Comparison of ENCODE assay signal across 1 cellular context in the genomic region with DNA sequence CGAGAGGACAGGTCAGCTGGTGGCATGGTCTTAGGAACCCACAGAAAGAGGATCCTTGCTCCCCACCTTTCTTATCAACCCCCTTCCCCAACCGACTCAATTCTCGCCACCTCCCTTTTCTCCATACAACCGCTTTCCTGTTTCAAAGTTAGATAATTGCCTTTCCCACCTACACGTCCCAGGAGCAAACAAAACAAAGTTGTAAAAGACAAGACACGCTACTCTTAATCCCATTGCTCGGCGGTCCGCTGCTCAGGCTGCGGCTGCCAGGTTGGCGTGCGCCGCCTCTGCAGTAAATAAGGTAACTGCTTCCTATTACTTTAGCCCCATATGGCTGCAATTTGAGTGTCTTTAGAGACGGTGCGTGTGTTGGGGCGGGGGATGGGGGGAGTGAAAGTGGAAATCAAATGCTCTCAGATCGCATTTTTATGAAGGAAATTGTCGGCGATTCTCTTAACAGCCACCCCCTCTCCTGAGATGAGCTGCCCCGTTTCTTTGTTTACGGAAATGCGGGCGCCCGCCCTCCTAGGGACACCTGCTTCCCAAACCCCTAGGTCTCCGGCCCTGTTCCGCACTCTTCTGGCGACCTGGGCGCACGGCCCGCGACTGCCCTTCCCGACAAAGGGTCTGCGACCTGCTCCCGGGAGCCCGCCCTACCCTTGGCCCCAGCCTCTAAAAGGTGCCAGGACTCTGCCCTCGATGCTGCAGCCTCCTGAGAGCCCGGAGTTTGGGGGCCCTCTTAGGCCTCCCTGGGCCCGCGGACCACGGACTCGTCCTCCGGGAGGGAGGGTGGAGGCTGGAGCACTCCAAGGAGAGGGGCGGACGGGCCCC.
TF ChIP-seq lines count a peak whose summit lies in the region.

No MANE protein-coding gene starts in this region.

TF ChIP-seq in HepG2, 621 proteins besides CTCF, POLR2A, EP300 and RAD21 (continued from another document and continues in another):
- TF ChIP-seq KDM1A (CRISPR knock-in tag; IDR thresholded peaks at IDR 0.05) (no peak), ZNF749 (CRISPR knock-in tag; IDR thresholded peaks at IDR 0.05; ENCODE audit: borderline replicate concordance) (no peak), ARHGAP35 (CRISPR knock-in tag; IDR thresholded peaks at IDR 0.05; ENCODE audit: borderline replicate concordance) (no peak), HMG20A (CRISPR knock-in tag; IDR thresholded peaks at IDR 0.05; ENCODE audit: borderline replicate concordance) (no peak), ZNF572 (CRISPR knock-in tag; IDR thresholded peaks at IDR 0.05) (peak; percentile 47; the same call in 1 of the 2 replicates), NCOR1 (IDR thresholded peaks at IDR 0.05; ENCODE audit: borderline replicate concordance, low read length) (no peak), HBP1 (CRISPR knock-in tag; IDR thresholded peaks at IDR 0.05; ENCODE audit: low read depth) (no peak), TBP (CRISPR knock-in tag; IDR thresholded peaks at IDR 0.05) (no peak), GATAD2A (CRISPR knock-in tag; IDR thresholded peaks at IDR 0.05) (no peak), TARDBP (CRISPR knock-in tag; IDR thresholded peaks at IDR 0.05) (no peak), CREB3 (CRISPR knock-in tag; IDR thresholded peaks at IDR 0.05) (no peak), PBX2 (CRISPR knock-in tag; IDR thresholded peaks at IDR 0.05) (no peak), KAT7 (CRISPR knock-in tag; IDR thresholded peaks at IDR 0.05; ENCODE audit: borderline replicate concordance) (no peak), MATR3 (CRISPR knock-in tag; IDR thresholded peaks at IDR 0.05) (no peak), JDP2 (CRISPR knock-in tag; IDR thresholded peaks at IDR 0.05; ENCODE audit: borderline replicate concordance) (no peak), ZNF800 (CRISPR knock-in tag; IDR thresholded peaks at IDR 0.05) (peak; percentile 93; the same call in 1 of the 2 replicates), SALL1 (CRISPR knock-in tag; IDR thresholded peaks at IDR 0.05) (peak; percentile 10; the same call in 1 of the 2 replicates), MTA3 (CRISPR knock-in tag; IDR thresholded peaks at IDR 0.05) (no peak), SPEN (CRISPR knock-in tag; IDR thresholded peaks at IDR 0.05; ENCODE audit: low read depth) (no peak), ZSCAN22 (CRISPR knock-in tag; IDR thresholded peaks at IDR 0.05) (no peak), AGO1 (IDR thresholded peaks at IDR 0.05; ENCODE audit: low read depth, low read length, poor library complexity, severe bottlenecking) (peak; percentile 72), MYC (CRISPR knock-in tag; IDR thresholded peaks at IDR 0.05; ENCODE audit: borderline replicate concordance) (no peak; the same call in 1 of the 2 replicates), AGO2 (optimal IDR thresholded peaks at IDR 0.05; ENCODE audit: low read depth, low read length) (no peak), ZSCAN30 (CRISPR knock-in tag; IDR thresholded peaks at IDR 0.05) (no peak), PRDM4 (CRISPR knock-in tag; IDR thresholded peaks at IDR 0.05; ENCODE audit: borderline replicate concordance) (no peak), ZKSCAN1 (IDR thresholded peaks at IDR 0.05; ENCODE audit: low read length) (no peak), BHLHE40 (IDR thresholded peaks at IDR 0.05; ENCODE audit: low read length) (no peak), ZNF556 (CRISPR knock-in tag; IDR thresholded peaks at IDR 0.05; ENCODE audit: borderline replicate concordance) (no peak), ZFP36L2 (CRISPR knock-in tag; IDR thresholded peaks at IDR 0.05) (no peak), ZBED4 (CRISPR knock-in tag; IDR thresholded peaks at IDR 0.05; ENCODE audit: borderline replicate concordance) (no peak), MED13 (CRISPR knock-in tag; IDR thresholded peaks at IDR 0.05) (no peak)
- TF ChIP-seq, protein P1, sequence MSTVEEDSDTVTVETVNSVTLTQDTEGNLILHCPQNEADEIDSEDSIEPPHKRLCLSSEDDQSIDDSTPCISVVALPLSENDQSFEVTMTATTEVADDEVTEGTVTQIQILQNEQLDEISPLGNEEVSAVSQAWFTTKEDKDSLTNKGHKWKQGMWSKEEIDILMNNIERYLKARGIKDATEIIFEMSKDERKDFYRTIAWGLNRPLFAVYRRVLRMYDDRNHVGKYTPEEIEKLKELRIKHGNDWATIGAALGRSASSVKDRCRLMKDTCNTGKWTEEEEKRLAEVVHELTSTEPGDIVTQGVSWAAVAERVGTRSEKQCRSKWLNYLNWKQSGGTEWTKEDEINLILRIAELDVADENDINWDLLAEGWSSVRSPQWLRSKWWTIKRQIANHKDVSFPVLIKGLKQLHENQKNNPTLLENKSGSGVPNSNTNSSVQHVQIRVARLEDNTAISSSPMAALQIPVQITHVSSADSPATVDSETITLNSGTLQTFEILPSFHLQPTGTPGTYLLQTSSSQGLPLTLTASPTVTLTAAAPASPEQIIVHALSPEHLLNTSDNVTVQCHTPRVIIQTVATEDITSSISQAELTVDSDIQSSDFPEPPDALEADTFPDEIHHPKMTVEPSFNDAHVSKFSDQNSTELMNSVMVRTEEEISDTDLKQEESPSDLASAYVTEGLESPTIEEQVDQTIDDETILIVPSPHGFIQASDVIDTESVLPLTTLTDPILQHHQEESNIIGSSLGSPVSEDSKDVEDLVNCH (CRISPR knock-in tag; IDR thresholded peaks at IDR 0.05), result no peak
- TF ChIP-seq, protein P2, sequence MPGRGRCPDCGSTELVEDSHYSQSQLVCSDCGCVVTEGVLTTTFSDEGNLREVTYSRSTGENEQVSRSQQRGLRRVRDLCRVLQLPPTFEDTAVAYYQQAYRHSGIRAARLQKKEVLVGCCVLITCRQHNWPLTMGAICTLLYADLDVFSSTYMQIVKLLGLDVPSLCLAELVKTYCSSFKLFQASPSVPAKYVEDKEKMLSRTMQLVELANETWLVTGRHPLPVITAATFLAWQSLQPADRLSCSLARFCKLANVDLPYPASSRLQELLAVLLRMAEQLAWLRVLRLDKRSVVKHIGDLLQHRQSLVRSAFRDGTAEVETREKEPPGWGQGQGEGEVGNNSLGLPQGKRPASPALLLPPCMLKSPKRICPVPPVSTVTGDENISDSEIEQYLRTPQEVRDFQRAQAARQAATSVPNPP (CRISPR knock-in tag; IDR thresholded peaks at IDR 0.05), result no peak
- TF ChIP-seq, protein P3, sequence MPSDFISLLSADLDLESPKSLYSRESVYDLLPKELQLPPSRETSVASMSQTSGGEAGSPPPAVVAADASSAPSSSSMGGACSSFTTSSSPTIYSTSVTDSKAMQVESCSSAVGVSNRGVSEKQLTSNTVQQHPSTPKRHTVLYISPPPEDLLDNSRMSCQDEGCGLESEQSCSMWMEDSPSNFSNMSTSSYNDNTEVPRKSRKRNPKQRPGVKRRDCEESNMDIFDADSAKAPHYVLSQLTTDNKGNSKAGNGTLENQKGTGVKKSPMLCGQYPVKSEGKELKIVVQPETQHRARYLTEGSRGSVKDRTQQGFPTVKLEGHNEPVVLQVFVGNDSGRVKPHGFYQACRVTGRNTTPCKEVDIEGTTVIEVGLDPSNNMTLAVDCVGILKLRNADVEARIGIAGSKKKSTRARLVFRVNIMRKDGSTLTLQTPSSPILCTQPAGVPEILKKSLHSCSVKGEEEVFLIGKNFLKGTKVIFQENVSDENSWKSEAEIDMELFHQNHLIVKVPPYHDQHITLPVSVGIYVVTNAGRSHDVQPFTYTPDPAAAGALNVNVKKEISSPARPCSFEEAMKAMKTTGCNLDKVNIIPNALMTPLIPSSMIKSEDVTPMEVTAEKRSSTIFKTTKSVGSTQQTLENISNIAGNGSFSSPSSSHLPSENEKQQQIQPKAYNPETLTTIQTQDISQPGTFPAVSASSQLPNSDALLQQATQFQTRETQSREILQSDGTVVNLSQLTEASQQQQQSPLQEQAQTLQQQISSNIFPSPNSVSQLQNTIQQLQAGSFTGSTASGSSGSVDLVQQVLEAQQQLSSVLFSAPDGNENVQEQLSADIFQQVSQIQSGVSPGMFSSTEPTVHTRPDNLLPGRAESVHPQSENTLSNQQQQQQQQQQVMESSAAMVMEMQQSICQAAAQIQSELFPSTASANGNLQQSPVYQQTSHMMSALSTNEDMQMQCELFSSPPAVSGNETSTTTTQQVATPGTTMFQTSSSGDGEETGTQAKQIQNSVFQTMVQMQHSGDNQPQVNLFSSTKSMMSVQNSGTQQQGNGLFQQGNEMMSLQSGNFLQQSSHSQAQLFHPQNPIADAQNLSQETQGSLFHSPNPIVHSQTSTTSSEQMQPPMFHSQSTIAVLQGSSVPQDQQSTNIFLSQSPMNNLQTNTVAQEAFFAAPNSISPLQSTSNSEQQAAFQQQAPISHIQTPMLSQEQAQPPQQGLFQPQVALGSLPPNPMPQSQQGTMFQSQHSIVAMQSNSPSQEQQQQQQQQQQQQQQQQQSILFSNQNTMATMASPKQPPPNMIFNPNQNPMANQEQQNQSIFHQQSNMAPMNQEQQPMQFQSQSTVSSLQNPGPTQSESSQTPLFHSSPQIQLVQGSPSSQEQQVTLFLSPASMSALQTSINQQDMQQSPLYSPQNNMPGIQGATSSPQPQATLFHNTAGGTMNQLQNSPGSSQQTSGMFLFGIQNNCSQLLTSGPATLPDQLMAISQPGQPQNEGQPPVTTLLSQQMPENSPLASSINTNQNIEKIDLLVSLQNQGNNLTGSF (CRISPR knock-in tag; IDR thresholded peaks at IDR 0.05), result no peak
